Comparison of ENCODE assay signal across 1 cellular context in the genomic region with DNA sequence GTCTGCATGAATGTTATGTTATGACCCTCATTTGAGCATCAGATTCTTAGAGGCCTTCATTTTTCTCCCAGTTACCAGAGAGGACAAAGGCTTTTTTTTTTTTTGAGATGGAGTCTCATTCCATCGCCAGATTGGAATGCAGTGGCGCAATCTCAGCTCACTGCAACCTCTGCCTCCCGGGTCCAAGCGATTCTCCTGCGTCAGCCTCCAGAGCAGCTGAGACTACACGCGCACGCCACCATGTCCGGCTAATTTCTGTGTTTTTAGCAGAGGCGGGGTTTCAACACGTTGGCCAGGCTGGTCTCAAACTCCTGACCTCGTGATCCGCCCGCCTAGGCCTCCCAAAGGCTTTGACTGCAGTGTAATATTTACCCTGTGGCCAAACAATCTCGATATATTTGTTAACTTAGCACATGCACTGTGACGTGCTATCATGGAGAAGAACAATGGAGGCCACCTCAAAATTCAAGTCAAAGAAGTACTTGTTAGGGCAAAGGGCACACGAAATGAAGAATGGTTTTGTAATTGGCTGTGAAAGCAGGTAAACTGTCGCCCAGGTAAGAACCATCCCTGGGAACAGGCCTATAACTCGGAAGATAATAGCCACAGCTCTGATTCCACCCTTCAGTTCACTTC.
TF ChIP-seq lines count a peak whose summit lies in the region.

No MANE protein-coding gene starts in this region.

TF ChIP-seq in HepG2, 621 proteins besides CTCF, POLR2A, EP300 and RAD21 (continued from another document and continues in another):
- TF ChIP-seq, protein P1, sequence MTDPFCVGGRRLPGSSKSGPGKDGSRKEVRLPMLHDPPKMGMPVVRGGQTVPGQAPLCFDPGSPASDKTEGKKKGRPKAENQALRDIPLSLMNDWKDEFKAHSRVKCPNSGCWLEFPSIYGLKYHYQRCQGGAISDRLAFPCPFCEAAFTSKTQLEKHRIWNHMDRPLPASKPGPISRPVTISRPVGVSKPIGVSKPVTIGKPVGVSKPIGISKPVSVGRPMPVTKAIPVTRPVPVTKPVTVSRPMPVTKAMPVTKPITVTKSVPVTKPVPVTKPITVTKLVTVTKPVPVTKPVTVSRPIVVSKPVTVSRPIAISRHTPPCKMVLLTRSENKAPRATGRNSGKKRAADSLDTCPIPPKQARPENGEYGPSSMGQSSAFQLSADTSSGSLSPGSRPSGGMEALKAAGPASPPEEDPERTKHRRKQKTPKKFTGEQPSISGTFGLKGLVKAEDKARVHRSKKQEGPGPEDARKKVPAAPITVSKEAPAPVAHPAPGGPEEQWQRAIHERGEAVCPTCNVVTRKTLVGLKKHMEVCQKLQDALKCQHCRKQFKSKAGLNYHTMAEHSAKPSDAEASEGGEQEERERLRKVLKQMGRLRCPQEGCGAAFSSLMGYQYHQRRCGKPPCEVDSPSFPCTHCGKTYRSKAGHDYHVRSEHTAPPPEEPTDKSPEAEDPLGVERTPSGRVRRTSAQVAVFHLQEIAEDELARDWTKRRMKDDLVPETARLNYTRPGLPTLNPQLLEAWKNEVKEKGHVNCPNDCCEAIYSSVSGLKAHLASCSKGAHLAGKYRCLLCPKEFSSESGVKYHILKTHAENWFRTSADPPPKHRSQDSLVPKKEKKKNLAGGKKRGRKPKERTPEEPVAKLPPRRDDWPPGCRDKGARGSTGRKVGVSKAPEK (CRISPR knock-in tag; IDR thresholded peaks at IDR 0.05; ENCODE audit: borderline replicate concordance), result no peak
- no peak for TF ChIP-seq RFX3 (CRISPR knock-in tag; IDR thresholded peaks at IDR 0.05)
- TF ChIP-seq ZNF878 (CRISPR knock-in tag; IDR thresholded peaks at IDR 0.05), result no peak
- TF ChIP-seq, protein P2, sequence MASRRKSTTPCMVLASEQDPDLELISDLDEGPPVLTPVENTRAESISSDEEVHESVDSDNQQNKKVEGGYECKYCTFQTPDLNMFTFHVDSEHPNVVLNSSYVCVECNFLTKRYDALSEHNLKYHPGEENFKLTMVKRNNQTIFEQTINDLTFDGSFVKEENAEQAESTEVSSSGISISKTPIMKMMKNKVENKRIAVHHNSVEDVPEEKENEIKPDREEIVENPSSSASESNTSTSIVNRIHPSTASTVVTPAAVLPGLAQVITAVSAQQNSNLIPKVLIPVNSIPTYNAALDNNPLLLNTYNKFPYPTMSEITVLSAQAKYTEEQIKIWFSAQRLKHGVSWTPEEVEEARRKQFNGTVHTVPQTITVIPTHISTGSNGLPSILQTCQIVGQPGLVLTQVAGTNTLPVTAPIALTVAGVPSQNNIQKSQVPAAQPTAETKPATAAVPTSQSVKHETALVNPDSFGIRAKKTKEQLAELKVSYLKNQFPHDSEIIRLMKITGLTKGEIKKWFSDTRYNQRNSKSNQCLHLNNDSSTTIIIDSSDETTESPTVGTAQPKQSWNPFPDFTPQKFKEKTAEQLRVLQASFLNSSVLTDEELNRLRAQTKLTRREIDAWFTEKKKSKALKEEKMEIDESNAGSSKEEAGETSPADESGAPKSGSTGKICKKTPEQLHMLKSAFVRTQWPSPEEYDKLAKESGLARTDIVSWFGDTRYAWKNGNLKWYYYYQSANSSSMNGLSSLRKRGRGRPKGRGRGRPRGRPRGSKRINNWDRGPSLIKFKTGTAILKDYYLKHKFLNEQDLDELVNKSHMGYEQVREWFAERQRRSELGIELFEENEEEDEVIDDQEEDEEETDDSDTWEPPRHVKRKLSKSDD (CRISPR knock-in tag; IDR thresholded peaks at IDR 0.05; ENCODE audit: low read depth), result no peak; the same call in none of the 2 replicates
- TF ChIP-seq, protein P3, sequence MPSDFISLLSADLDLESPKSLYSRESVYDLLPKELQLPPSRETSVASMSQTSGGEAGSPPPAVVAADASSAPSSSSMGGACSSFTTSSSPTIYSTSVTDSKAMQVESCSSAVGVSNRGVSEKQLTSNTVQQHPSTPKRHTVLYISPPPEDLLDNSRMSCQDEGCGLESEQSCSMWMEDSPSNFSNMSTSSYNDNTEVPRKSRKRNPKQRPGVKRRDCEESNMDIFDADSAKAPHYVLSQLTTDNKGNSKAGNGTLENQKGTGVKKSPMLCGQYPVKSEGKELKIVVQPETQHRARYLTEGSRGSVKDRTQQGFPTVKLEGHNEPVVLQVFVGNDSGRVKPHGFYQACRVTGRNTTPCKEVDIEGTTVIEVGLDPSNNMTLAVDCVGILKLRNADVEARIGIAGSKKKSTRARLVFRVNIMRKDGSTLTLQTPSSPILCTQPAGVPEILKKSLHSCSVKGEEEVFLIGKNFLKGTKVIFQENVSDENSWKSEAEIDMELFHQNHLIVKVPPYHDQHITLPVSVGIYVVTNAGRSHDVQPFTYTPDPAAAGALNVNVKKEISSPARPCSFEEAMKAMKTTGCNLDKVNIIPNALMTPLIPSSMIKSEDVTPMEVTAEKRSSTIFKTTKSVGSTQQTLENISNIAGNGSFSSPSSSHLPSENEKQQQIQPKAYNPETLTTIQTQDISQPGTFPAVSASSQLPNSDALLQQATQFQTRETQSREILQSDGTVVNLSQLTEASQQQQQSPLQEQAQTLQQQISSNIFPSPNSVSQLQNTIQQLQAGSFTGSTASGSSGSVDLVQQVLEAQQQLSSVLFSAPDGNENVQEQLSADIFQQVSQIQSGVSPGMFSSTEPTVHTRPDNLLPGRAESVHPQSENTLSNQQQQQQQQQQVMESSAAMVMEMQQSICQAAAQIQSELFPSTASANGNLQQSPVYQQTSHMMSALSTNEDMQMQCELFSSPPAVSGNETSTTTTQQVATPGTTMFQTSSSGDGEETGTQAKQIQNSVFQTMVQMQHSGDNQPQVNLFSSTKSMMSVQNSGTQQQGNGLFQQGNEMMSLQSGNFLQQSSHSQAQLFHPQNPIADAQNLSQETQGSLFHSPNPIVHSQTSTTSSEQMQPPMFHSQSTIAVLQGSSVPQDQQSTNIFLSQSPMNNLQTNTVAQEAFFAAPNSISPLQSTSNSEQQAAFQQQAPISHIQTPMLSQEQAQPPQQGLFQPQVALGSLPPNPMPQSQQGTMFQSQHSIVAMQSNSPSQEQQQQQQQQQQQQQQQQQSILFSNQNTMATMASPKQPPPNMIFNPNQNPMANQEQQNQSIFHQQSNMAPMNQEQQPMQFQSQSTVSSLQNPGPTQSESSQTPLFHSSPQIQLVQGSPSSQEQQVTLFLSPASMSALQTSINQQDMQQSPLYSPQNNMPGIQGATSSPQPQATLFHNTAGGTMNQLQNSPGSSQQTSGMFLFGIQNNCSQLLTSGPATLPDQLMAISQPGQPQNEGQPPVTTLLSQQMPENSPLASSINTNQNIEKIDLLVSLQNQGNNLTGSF (CRISPR knock-in tag; IDR thresholded peaks at IDR 0.05), result no peak
- no peak for TF ChIP-seq JARID2 (CRISPR knock-in tag; IDR thresholded peaks at IDR 0.05; ENCODE audit: insufficient replicate concordance)
- TF ChIP-seq RARG (CRISPR knock-in tag; IDR thresholded peaks at IDR 0.05; ENCODE audit: low read depth), result no peak
- 0 out of 2 replicates have a peak, but pooled peaks have one; percentile 25 for TF ChIP-seq ZNF317 (CRISPR knock-in tag; IDR thresholded peaks at IDR 0.05)
- TF ChIP-seq, protein P4, sequence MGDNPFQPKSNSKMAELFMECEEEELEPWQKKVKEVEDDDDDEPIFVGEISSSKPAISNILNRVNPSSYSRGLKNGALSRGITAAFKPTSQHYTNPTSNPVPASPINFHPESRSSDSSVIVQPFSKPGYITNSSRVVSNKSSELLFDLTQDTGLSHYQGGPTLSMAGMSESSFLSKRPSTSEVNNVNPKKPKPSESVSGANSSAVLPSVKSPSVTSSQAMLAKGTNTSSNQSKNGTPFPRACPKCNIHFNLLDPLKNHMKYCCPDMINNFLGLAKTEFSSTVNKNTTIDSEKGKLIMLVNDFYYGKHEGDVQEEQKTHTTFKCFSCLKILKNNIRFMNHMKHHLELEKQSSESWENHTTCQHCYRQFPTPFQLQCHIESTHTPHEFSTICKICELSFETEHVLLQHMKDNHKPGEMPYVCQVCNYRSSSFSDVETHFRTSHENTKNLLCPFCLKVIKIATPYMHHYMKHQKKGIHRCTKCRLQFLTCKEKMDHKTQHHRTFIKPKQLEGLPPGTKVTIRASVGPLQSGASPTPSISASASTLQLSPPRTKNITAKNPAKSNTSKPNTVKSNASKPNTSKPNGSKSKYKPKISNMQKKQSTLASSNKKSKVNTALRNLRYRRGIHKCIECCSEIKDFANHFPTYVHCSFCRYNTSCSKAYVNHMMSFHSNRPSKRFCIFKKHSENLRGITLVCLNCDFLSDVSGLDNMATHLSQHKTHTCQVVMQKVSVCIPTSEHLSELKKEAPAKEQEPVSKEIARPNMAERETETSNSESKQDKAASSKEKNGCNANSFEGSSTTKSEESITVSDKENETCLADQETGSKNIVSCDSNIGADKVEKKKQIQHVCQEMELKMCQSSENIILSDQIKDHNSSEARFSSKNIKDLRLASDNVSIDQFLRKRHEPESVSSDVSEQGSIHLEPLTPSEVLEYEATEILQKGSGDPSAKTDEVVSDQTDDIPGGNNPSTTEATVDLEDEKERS (CRISPR knock-in tag; IDR thresholded peaks at IDR 0.05), result peak; percentile 85; the same call in 1 of the 2 replicates
- no peak for TF ChIP-seq KMT2B (CRISPR knock-in tag; IDR thresholded peaks at IDR 0.05)
- no peak for TF ChIP-seq MED8 (CRISPR knock-in tag; IDR thresholded peaks at IDR 0.05; ENCODE audit: insufficient replicate concordance)
- TF ChIP-seq ZSCAN30 (CRISPR knock-in tag; IDR thresholded peaks at IDR 0.05), result no peak
- TF ChIP-seq RCOR2 (CRISPR knock-in tag; IDR thresholded peaks at IDR 0.05), result peak; percentile 87; the same call in 1 of the 2 replicates
- TF ChIP-seq, protein P5, sequence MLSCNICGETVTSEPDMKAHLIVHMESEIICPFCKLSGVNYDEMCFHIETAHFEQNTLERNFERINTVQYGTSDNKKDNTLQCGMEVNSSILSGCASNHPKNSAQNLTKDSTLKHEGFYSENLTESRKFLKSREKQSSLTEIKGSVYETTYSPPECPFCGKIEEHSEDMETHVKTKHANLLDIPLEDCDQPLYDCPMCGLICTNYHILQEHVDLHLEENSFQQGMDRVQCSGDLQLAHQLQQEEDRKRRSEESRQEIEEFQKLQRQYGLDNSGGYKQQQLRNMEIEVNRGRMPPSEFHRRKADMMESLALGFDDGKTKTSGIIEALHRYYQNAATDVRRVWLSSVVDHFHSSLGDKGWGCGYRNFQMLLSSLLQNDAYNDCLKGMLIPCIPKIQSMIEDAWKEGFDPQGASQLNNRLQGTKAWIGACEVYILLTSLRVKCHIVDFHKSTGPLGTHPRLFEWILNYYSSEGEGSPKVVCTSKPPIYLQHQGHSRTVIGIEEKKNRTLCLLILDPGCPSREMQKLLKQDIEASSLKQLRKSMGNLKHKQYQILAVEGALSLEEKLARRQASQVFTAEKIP (CRISPR knock-in tag; IDR thresholded peaks at IDR 0.05; ENCODE audit: borderline replicate concordance), result no peak
- no peak for TF ChIP-seq MYNN (CRISPR knock-in tag; IDR thresholded peaks at IDR 0.05; ENCODE audit: low read depth)
- no peak for TF ChIP-seq ZNF160 (CRISPR knock-in tag; IDR thresholded peaks at IDR 0.05)
- TF ChIP-seq ZNF841 (CRISPR knock-in tag; IDR thresholded peaks at IDR 0.05; ENCODE audit: borderline replicate concordance), result no peak
- no peak for TF ChIP-seq KMT2A (CRISPR knock-in tag; IDR thresholded peaks at IDR 0.05)
- TF ChIP-seq, protein P6, sequence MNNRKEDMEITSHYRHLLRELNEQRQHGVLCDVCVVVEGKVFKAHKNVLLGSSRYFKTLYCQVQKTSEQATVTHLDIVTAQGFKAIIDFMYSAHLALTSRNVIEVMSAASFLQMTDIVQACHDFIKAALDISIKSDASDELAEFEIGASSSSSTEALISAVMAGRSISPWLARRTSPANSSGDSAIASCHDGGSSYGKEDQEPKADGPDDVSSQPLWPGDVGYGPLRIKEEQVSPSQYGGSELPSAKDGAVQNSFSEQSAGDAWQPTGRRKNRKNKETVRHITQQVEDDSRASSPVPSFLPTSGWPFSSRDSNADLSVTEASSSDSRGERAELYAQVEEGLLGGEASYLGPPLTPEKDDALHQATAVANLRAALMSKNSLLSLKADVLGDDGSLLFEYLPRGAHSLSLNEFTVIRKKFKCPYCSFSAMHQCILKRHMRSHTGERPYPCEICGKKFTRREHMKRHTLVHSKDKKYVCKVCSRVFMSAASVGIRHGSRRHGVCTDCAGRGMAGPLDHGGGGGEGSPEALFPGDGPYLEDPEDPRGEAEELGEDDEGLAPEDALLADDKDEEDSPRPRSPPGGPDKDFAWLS (CRISPR knock-in tag; IDR thresholded peaks at IDR 0.05; ENCODE audit: borderline replicate concordance), result no peak
- TF ChIP-seq, protein P7, sequence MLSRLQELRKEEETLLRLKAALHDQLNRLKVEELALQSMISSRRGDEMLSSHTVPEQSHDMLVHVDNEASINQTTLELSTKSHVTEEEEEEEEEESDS (CRISPR knock-in tag; IDR thresholded peaks at IDR 0.05; ENCODE audit: borderline replicate concordance), result no peak
- no peak for TF ChIP-seq CCDC6 (CRISPR knock-in tag; IDR thresholded peaks at IDR 0.05)
- 0 out of 2 replicates have a peak, but pooled peaks have one; percentile 68 for TF ChIP-seq ZSCAN31 (CRISPR knock-in tag; IDR thresholded peaks at IDR 0.05; ENCODE audit: low read depth)
- no peak for TF ChIP-seq ZNF20 (CRISPR knock-in tag; IDR thresholded peaks at IDR 0.05)
- no peak for TF ChIP-seq AGO1 (IDR thresholded peaks at IDR 0.05; ENCODE audit: low read depth, low read length, poor library complexity, severe bottlenecking)
- TF ChIP-seq, protein P8, sequence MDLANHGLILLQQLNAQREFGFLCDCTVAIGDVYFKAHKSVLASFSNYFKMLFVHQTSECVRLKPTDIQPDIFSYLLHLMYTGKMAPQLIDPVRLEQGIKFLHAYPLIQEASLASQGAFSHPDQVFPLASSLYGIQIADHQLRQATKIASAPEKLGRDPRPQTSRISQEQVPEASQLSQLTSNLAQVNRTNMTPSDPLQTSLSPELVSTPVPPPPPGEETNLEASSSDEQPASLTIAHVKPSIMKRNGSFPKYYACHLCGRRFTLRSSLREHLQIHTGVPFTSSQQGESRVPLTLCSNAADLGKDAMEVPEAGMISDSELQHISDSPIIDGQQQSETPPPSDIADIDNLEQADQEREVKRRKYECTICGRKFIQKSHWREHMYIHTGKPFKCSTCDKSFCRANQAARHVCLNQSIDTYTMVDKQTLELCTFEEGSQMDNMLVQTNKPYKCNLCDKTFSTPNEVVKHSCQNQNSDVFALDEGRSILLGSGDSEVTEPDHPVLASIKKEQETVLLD (CRISPR knock-in tag; IDR thresholded peaks at IDR 0.05; ENCODE audit: low read depth), result no peak
- TF ChIP-seq, protein P9, sequence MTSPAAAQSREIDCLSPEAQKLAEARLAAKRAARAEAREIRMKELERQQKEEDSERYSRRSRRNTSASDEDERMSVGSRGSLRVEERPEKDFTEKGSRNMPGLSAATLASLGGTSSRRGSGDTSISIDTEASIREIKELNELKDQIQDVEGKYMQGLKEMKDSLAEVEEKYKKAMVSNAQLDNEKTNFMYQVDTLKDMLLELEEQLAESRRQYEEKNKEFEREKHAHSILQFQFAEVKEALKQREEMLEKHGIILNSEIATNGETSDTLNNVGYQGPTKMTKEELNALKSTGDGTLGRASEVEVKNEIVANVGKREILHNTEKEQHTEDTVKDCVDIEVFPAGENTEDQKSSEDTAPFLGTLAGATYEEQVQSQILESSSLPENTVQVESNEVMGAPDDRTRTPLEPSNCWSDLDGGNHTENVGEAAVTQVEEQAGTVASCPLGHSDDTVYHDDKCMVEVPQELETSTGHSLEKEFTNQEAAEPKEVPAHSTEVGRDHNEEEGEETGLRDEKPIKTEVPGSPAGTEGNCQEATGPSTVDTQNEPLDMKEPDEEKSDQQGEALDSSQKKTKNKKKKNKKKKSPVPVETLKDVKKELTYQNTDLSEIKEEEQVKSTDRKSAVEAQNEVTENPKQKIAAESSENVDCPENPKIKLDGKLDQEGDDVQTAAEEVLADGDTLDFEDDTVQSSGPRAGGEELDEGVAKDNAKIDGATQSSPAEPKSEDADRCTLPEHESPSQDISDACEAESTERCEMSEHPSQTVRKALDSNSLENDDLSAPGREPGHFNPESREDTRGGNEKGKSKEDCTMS (CRISPR knock-in tag; conservative IDR thresholded peaks at IDR 0.05), result no peak
- TF ChIP-seq SP5 (CRISPR knock-in tag; IDR thresholded peaks at IDR 0.05; ENCODE audit: borderline replicate concordance, low read depth), result no peak
- TF ChIP-seq PRPF4 (IDR thresholded peaks at IDR 0.05; ENCODE audit: low read depth, low read length, poor library complexity, severe bottlenecking), result no peak
- TF ChIP-seq ZNF703 (CRISPR knock-in tag; IDR thresholded peaks at IDR 0.05; ENCODE audit: borderline replicate concordance), result no peak
- no peak for TF ChIP-seq MATR3 (CRISPR knock-in tag; IDR thresholded peaks at IDR 0.05)
- TF ChIP-seq ZNF816 (CRISPR knock-in tag; IDR thresholded peaks at IDR 0.05; ENCODE audit: borderline replicate concordance), result no peak
